Comparison of ENCODE assay signal across 22 cellular contexts in genomic region chr5:154823605-154824004, GRCh38. TPM values are rescaled to one million over a fixed set of nuclear protein-coding genes. Genes with fewer than 3 reads are reported as not detected.
DNase-seq lines count a peak whose midpoint lies in the region; ATAC-seq, FAIRE-seq and TF ChIP-seq lines count a peak whose summit lies in the region.
"Had no signal": no experiment of that assay in that cellular context is flagged by ENCODE, and none has a peak within 500 bp of the region (broad histone marks: within the 10 kb centered on the region; RNA-seq: fewer than 3 reads in every experiment).

No MANE protein-coding gene starts in this region.

- H3K36me3 Mint-ChIP-seq in progenitor cell of endocrine pancreas (ENCODE audit: insufficient read depth), result peaks cover 17% of the 10 kb centered on the region

- H3K79me2 ChIP-seq in SK-N-SH (ENCODE audit: insufficient read depth), result no peaks in the 10 kb centered on the region

- POLR2A ChIA-PET in SK-N-SH (lab: Yijun Ruan, JAX), result no interaction called here

- no peaks in the 10 kb centered on the region for H3K9me3 Mint-ChIP-seq in progenitor cell of endocrine pancreas (ENCODE audit: low read depth)
- H3K9me3 Mint-ChIP-seq: CD4-positive, CD25-positive, alpha-beta regulatory T cell had no signal

- no peak for ATAC-seq in SK-N-SH treated with all-trans-retinoic acid at 6 μM for 48 hours

- 100% methylated on average over 4 of the region's 4 CpGs for WGBS in SK-N-SH (ENCODE audit: low lambda C conversion rate)

- TF ChIP-seq CTCF in SK-N-SH (IDR thresholded peaks at IDR 0.05) (no peak), epithelial cell of esophagus (IDR thresholded peaks at IDR 0.05; ENCODE audit: insufficient read depth, low read depth, low read length, missing control alignments) (no peak), progenitor cell of endocrine pancreas (IDR thresholded peaks at IDR 0.05; ENCODE audit: unreplicated experiment) (no peak), D721Med (IDR thresholded peaks at IDR 0.05; ENCODE audit: insufficient read depth, missing control alignments) (no peak)

- DNase-seq in SK-N-SH, result no peak
- DNase-seq in epithelial cell of esophagus (ENCODE audit: low read depth), result peak; percentile 30
- DNase-seq in progenitor cell of endocrine pancreas (ENCODE audit: low spot score, unreplicated experiment), result no peak
- no peak for DNase-seq in OCI-M1 (lab: John Stamatoyannopoulos, UW)
- no peak for DNase-seq in D721Med (ENCODE audit: insufficient read length, low spot score)
- DNase-seq in retina, result no peak
- DNase-seq: BE2C; Caco-2; CD4-positive, CD25-positive, alpha-beta regulatory T cell; DMS153; GDM1; GM23248; NCI-H1417 treated with DMSO at 0.1 percent for 48 hours; NCI-H1930; NCI-H226; NCI-H526; PC-9; SJCRH30 had no signal

- no peaks in the 10 kb centered on the region for H3F3A ChIP-seq in SK-N-SH (replicated peaks; ENCODE audit: insufficient read depth)

- H3K4me3 ChIP-seq in SK-N-SH (ENCODE audit: low read depth in 2 of 2, low read length in 1 of 2), result no peak overlapping the region
- no peak overlapping the region for H3K4me3 ChIP-seq in epithelial cell of esophagus (ENCODE audit: low read length)
- H3K4me3 ChIP-seq: GM23248, PC-9, SJCRH30 had no signal

- no peak for TF ChIP-seq EP300 in SK-N-SH (IDR thresholded peaks at IDR 0.05; ENCODE audit: borderline replicate concordance in 1 of 2, low read depth in 1 of 2, low read length in 1 of 2)

- CTCF ChIA-PET in SK-N-SH (lab: Yijun Ruan, JAX), result no interaction called here

- H3K4me1 Mint-ChIP-seq in progenitor cell of endocrine pancreas (ENCODE audit: low read depth), result peaks cover 5% of the 10 kb centered on the region

- H3K4me1 ChIP-seq in SK-N-SH (ENCODE audit: control insufficient read depth in 1 of 2, insufficient read depth in 2 of 2, low read depth in 1 of 2, low read length in 1 of 2), result no peaks in the 10 kb centered on the region
- H3K4me1 ChIP-seq: BE2C, Caco-2 had no signal

- H3K9me3 ChIP-seq in SK-N-SH, result no peaks in the 10 kb centered on the region
- H3K9me3 ChIP-seq: BE2C, Caco-2, SJCRH30 had no signal

- no peak for TF ChIP-seq RAD21 in SK-N-SH (IDR thresholded peaks at IDR 0.05; ENCODE audit: low read length)

- no peaks in the 10 kb centered on the region for H3K9me2 ChIP-seq in SK-N-SH

- no peaks in the 10 kb centered on the region for H3K27me3 ChIP-seq in SK-N-SH (ENCODE audit: insufficient read depth)
- H3K27me3 ChIP-seq: BE2C, SJCRH30 had no signal

- no peaks in the 10 kb centered on the region for H4K20me1 ChIP-seq in SK-N-SH (ENCODE audit: insufficient read depth)

- H3K27ac ChIP-seq in SK-N-SH (ENCODE audit: low read depth in 2 of 2, low read length in 1 of 2), result no peak overlapping the region
- H3K27ac ChIP-seq: 22Rv1, GM23248, PC-9, SJCRH30 had no signal

- H2AFZ ChIP-seq in SK-N-SH (ENCODE audit: low read depth), result no peak overlapping the region
- H2AFZ ChIP-seq: GM23248, PC-9 had no signal

- H3K4me3 Mint-ChIP-seq in progenitor cell of endocrine pancreas (ENCODE audit: low read depth), result no peak overlapping the region
- H3K4me3 Mint-ChIP-seq: CD4-positive, CD25-positive, alpha-beta regulatory T cell had no signal

- no peak overlapping the region for H3K4me2 ChIP-seq in SK-N-SH
- H3K4me2 ChIP-seq: PC-9 had no signal

- no peaks in the 10 kb centered on the region for H3K27me3 Mint-ChIP-seq in progenitor cell of endocrine pancreas
- H3K27me3 Mint-ChIP-seq: CD4-positive, CD25-positive, alpha-beta regulatory T cell had no signal

- no peak overlapping the region for H3K9ac ChIP-seq in SK-N-SH
- H3K9ac ChIP-seq: GM23248 had no signal

- H3K27ac Mint-ChIP-seq in progenitor cell of endocrine pancreas, result peak overlapping the region; percentile 26
- H3K27ac Mint-ChIP-seq: CD4-positive, CD25-positive, alpha-beta regulatory T cell had no signal

- no peak for FAIRE-seq in D721Med (lab: Jason Lieb, UNC)
- FAIRE-seq: GM19239 had no signal

- H3K36me3 ChIP-seq in SK-N-SH (replicated peaks in 1 of 2; ENCODE audit: control insufficient read depth in 1 of 2, insufficient read depth in 2 of 2, low read length in 1 of 2), result peaks cover 3 to 27% of the 10 kb centered on the region in 2 experiments

TF ChIP-seq in SK-N-SH, 30 proteins besides CTCF, POLR2A, EP300 and RAD21:
- TF ChIP-seq TCF12 (IDR thresholded peaks at IDR 0.05), result no peak
- 0 out of 2 replicates have a peak, but pooled peaks have one; percentile 4 for TF ChIP-seq POLR2AphosphoS5 (IDR thresholded peaks at IDR 0.05; ENCODE audit: low read depth, low read length)
- no peak for TF ChIP-seq USF1 (IDR thresholded peaks at IDR 0.05; ENCODE audit: borderline replicate concordance, low read depth)

TF ChIP-seq in SK-N-SH treated with all-trans-retinoic acid at 6 μM for 48 hours, 23 proteins besides CTCF, POLR2A, EP300 and RAD21:
- TF ChIP-seq ZC3H10 (CRISPR knock-in tag; IDR thresholded peaks at IDR 0.05), result no peak

TF ChIP-seq in PFSK-1, 5 proteins besides CTCF, POLR2A, EP300 and RAD21:
- TF ChIP-seq SIN3A (IDR thresholded peaks at IDR 0.05; ENCODE audit: borderline replicate concordance, insufficient read depth, low read length), result no peak
- no peak for TF ChIP-seq TAF1 (IDR thresholded peaks at IDR 0.05; ENCODE audit: borderline replicate concordance, insufficient read depth, low read length)
- TF ChIP-seq POLR2AphosphoS5 (IDR thresholded peaks at IDR 0.05; ENCODE audit: low read depth, low read length), result 0 out of 2 replicates have a peak, but pooled peaks have one; percentile 14

RNA-seq across cellular contexts. Expression of gene FAXDC2, which starts 26.8 kb away (rescaled TPM):
- 6.0 and 8.4 TPM in 2 replicates for polyA plus RNA-seq in SK-N-SH (2012; rRNA removed)
- 4.1 and 5.2 TPM in 2 replicates for polyA plus RNA-seq in SK-N-SH (2012; cell fraction: cytosol; rRNA removed)
- 5.5 and 9.9 TPM in 2 replicates for polyA plus RNA-seq in SK-N-SH (2012; cell fraction: nucleus; rRNA removed)
- polyA plus RNA-seq in PFSK-1 (2012; ENCODE audit: insufficient read length, low read depth), result 1.8 TPM
- 14.8 and 15.8 TPM in 2 replicates for total RNA-seq in progenitor cell of endocrine pancreas

RNA-seq across cellular contexts. Expression of gene CNOT8, which starts 34.8 kb away (rescaled TPM):
- 45.3 and 51.5 TPM in 2 replicates for polyA plus RNA-seq in SK-N-SH (2012; rRNA removed)
- 48.2 and 52.3 TPM in 2 replicates for polyA plus RNA-seq in SK-N-SH (2012; cell fraction: cytosol; rRNA removed)
- 36.9 and 44.6 TPM in 2 replicates for polyA plus RNA-seq in SK-N-SH (2012; cell fraction: nucleus; rRNA removed)
- 30.2 TPM for polyA plus RNA-seq in PFSK-1 (2012; ENCODE audit: insufficient read length, low read depth)
- 55.4 and 56.4 TPM in 2 replicates for total RNA-seq in progenitor cell of endocrine pancreas
